ENCODE assay signal across 18 cellular contexts in the genomic region with DNA sequence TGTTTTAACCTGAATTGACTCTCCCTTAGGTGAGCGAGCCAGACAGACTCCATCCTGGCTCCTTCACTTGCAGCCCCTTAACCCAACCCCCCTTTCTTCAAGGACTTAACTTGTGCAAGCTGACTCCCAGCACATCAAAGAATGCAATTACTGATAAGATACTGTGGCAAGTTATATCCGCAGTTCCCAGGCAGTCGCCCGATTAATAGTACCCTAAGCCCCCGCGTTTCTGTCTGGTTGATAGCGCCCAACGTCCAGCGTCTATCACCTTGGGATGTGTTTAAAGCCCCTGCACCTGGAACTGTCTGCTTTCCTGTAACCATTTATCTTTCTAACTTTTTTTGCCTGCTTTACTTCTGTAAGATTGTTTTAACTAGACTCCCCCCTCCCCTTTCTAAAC. TPM values are rescaled to one million over a fixed set of nuclear protein-coding genes. Genes with fewer than 3 reads are reported as not detected.
DNase-seq lines count a peak whose midpoint lies in the region; ATAC-seq, FAIRE-seq and TF ChIP-seq lines count a peak whose summit lies in the region.
"Had no signal": no experiment of that assay in that cellular context is flagged by ENCODE, and none has a peak within 500 bp of the region (broad histone marks: within the 10 kb centered on the region; RNA-seq: fewer than 3 reads in every experiment).

No MANE protein-coding gene starts in this region.

- no peak overlapping the region for H3K4me3 Mint-ChIP-seq in type B pancreatic cell
- H3K4me3 Mint-ChIP-seq: CD8-positive, alpha-beta memory T cell; HFFc6 had no signal

- H3K9me3 ChIP-seq in cardiac muscle cell (ENCODE audit: low read depth), result no peaks in the 10 kb centered on the region
- H3K9me3 ChIP-seq in heart left ventricle, result no peaks in the 10 kb centered on the region
- H3K9me3 ChIP-seq in K562 (replicated peaks; ENCODE audit: control insufficient read depth, insufficient read depth, low read depth, low read length), result no peaks in the 10 kb centered on the region
- no peaks in the 10 kb centered on the region for H3K9me3 ChIP-seq in thyroid gland
- H3K9me3 ChIP-seq: BLaER1, HAP-1 had no signal

- no TSS peak for BruUV-seq in K562 (replicated peaks; lab: Mats Ljungman, UMichigan)

- no peaks in the 10 kb centered on the region for H3K9me1 ChIP-seq in K562 (ENCODE audit: control insufficient read depth, insufficient read depth, low read length)

- H4K20me1 ChIP-seq in K562 (replicated peaks; ENCODE audit: control insufficient read depth, insufficient read depth, low read length), result no peaks in the 10 kb centered on the region
- H4K20me1 ChIP-seq: BLaER1 had no signal

- TF ChIP-seq RAD21 in K562 (CRISPR knock-in tag; conservative IDR thresholded peaks at IDR 0.05 in 1 of 2, IDR thresholded peaks at IDR 0.05 in 1 of 2), result no peak

- in situ Hi-C loops in K562 (cut with MboI), result no loop called here

- no peak overlapping the region for H3K9ac ChIP-seq in K562 (ENCODE audit: insufficient read depth in 1 of 2, low read depth in 2 of 2, low read length in 2 of 2)
- no peak overlapping the region for H3K9ac ChIP-seq in mesendoderm (ENCODE audit: low read length)
- H3K9ac ChIP-seq: BLaER1 had no signal

- FAIRE-seq in K562 (lab: Jason Lieb, UNC), result no peak
- FAIRE-seq: GM19239, H1 had no signal

- H3K23ac ChIP-seq in mesendoderm (ENCODE audit: low read length), result no peak overlapping the region

- no peak overlapping the region for H4K5ac ChIP-seq in mesendoderm (ENCODE audit: low read length)

- H3K27ac ChIP-seq in cardiac muscle cell (peak overlapping the region; percentile 54), heart left ventricle (no peak overlapping the region), K562 (ENCODE audit: extremely low read depth, low read depth, low read length) (no peak overlapping the region), mesendoderm (ENCODE audit: low read depth, low read length) (peak overlapping the region; percentile 81), thyroid gland (no peak overlapping the region)
- H3K27ac ChIP-seq: 22Rv1, BLaER1, HL-60 had no signal

- no peak overlapping the region for H3K4me2 ChIP-seq in K562 (ENCODE audit: insufficient read depth, low read length)
- no peak overlapping the region for H3K4me2 ChIP-seq in mesendoderm (ENCODE audit: low read length)
- H3K4me2 ChIP-seq: BLaER1 had no signal

- no peak for ATAC-seq in heart left ventricle
- ATAC-seq in K562, result peak; percentile 48; the same call in 2 of the 3 replicates
- no peak for ATAC-seq in HG02970 (IDR thresholded peaks at IDR 0.05; ENCODE audit: low FRiP score, unreplicated experiment)

- TF ChIP-seq CTCF in cardiac muscle cell (IDR thresholded peaks at IDR 0.05; ENCODE audit: low read depth, low read length) (no peak), heart left ventricle (IDR thresholded peaks at IDR 0.05) (no peak), K562 (IDR thresholded peaks at IDR 0.05 in 2 of 3, conservative IDR thresholded peaks at IDR 0.05 in 1 of 3; ENCODE audit: insufficient read depth in 2 of 3, low read depth in 1 of 3, low read length in 3 of 3) (no peak), type B pancreatic cell (conservative IDR thresholded peaks at IDR 0.05) (no peak), thyroid gland (IDR thresholded peaks at IDR 0.05) (no peak)

- TF ChIP-seq EP300 in K562 (IDR thresholded peaks at IDR 0.05; ENCODE audit: low read length), result no peak

- H2AK5ac ChIP-seq in mesendoderm (ENCODE audit: low read length), result no peak overlapping the region

- no peaks in the 10 kb centered on the region for H3K79me1 ChIP-seq in mesendoderm (ENCODE audit: low read length)

- CTCF ChIA-PET in K562 (lab: Yijun Ruan, JAX; ENCODE audit: low intra/inter-chr PET ratio), result no interaction called here

- no peaks in the 10 kb centered on the region for H3K27me3 Mint-ChIP-seq in type B pancreatic cell

- TF ChIP-seq POLR2A in heart left ventricle (IDR thresholded peaks at IDR 0.05) (no peak), K562 (conservative IDR thresholded peaks at IDR 0.05) (no peak), thyroid gland (IDR thresholded peaks at IDR 0.05) (no peak)

- H2AFZ ChIP-seq in K562 (ENCODE audit: low read depth, low read length), result no peak overlapping the region

- H3K27me3 ChIP-seq in cardiac muscle cell (no peaks in the 10 kb centered on the region), heart left ventricle (no peaks in the 10 kb centered on the region), K562 (ENCODE audit: control insufficient read depth in 2 of 2, insufficient read depth in 2 of 2, low read length in 2 of 2) (no peaks in the 10 kb centered on the region), mesendoderm (ENCODE audit: insufficient read depth, low read length, poor library complexity) (no peaks in the 10 kb centered on the region), thyroid gland (no peaks in the 10 kb centered on the region)
- H3K27me3 ChIP-seq: BLaER1 had no signal

- POLR2A ChIA-PET in K562 (lab: Yijun Ruan, JAX), result interaction anchor here (0.6 to 1.1 kb wide), 3 partner anchors 22 to 211 kb away, joined by 3 read pairs; partner anchors contain the start of gene SPHK2

- peaks cover 11% of the 10 kb centered on the region for H3K4me1 Mint-ChIP-seq in type B pancreatic cell (ENCODE audit: unreplicated experiment)

- intact Hi-C loops in heart left ventricle (cut with DNase I), result loop anchor here in 4 of 10 donors (5.0 to 10.0 kb wide), 3 partner anchors 33 to 185 kb away; partner anchors contain the start of genes NTN5 (in 4 of the 4) and CA11 (in 2 of the 4)
- intact Hi-C loops in K562 (cut with micrococcal nuclease), result no loop called here
- intact Hi-C loops in thyroid gland (cut with DNase I), result loop anchor here (10.0 kb wide), 1 partner anchor 185 kb away; the partner anchor contains the start of gene CA11

- no peak overlapping the region for H3K4ac ChIP-seq in mesendoderm (ENCODE audit: low read depth, low read length)

- H4K8ac ChIP-seq in mesendoderm (ENCODE audit: low read depth, low read length), result no peak overlapping the region

- H3K18ac ChIP-seq in mesendoderm (ENCODE audit: low read length), result no peak overlapping the region

- 68 to 75% (median 70%) methylated on average over 9 of the region's 9 CpGs for WGBS in heart left ventricle, 4 donors
- WGBS in K562 (ENCODE audit: insufficient coverage, low coverage, missing lambda C conversion rate), result 6% methylated on average over 9 of the region's 9 CpGs
- no CpG with 5 or more reads among the region's 9 CpGs for WGBS in mesendoderm (ENCODE audit: extremely low coverage, insufficient coverage, low lambda C conversion rate)
- 70 to 79% methylated on average over 9 of the region's 9 CpGs for WGBS in thyroid gland, 2 donors

- H3K56ac ChIP-seq in mesendoderm (ENCODE audit: low read length), result no peak overlapping the region

- peak overlapping the region; percentile 48 for H3K27ac Mint-ChIP-seq in type B pancreatic cell
- H3K27ac Mint-ChIP-seq: HFFc6 had no signal

- no peak overlapping the region for H2BK5ac ChIP-seq in mesendoderm (ENCODE audit: low read length)

- H3K36me3 Mint-ChIP-seq in type B pancreatic cell, result peaks cover 4% of the 10 kb centered on the region
- H3K36me3 Mint-ChIP-seq: CD8-positive, alpha-beta memory T cell had no signal

- no peaks in the 10 kb centered on the region for H3K9me3 Mint-ChIP-seq in type B pancreatic cell
- H3K9me3 Mint-ChIP-seq: CD8-positive, alpha-beta memory T cell; HFFc6 had no signal

- H3K4me1 ChIP-seq in cardiac muscle cell (ENCODE audit: low read depth) (peaks cover 9% of the 10 kb centered on the region), heart left ventricle (no peaks in the 10 kb centered on the region), K562 (replicated peaks in 1 of 2; ENCODE audit: control insufficient read depth in 2 of 2, insufficient read depth in 2 of 2, low read length in 2 of 2) (peaks cover 9 to 22% of the 10 kb centered on the region in 2 experiments; a peak in 4 of 5 replicates), mesendoderm (ENCODE audit: control insufficient read depth, low read depth, low read length) (no peaks in the 10 kb centered on the region), thyroid gland (peaks cover 7 to 11% of the 10 kb centered on the region in 2 donors)
- H3K4me1 ChIP-seq: HAP-1 had no signal

- no peak overlapping the region for H2BK15ac ChIP-seq in mesendoderm (replicated peaks; ENCODE audit: low read depth)

- H3K4me3 ChIP-seq in cardiac muscle cell (no peak overlapping the region), heart left ventricle (no peak overlapping the region), K562 (no peak overlapping the region), mesendoderm (ENCODE audit: low read length) (no peak overlapping the region), thyroid gland (replicated peaks in 1 of 3) (no peak overlapping the region)
- H3K4me3 ChIP-seq: BLaER1, HAP-1 had no signal

- no peak overlapping the region for H2BK120ac ChIP-seq in mesendoderm (ENCODE audit: low read depth, low read length)

- H3K79me2 ChIP-seq in K562 (ENCODE audit: control insufficient read depth, insufficient read depth, low read length) (no peaks in the 10 kb centered on the region), mesendoderm (ENCODE audit: control insufficient read depth, insufficient read depth, low read length) (no peaks in the 10 kb centered on the region)

- DNase-seq in cardiac muscle cell (ENCODE audit: low read depth in 1 of 2, low spot score in 1 of 2) (peak in 1 of 2 donors; percentile 14), heart left ventricle (no peak), K562 (ENCODE audit: extremely low read depth in 1 of 4, low spot score in 3 of 4) (peak in 3 of 4 experiments; percentile 46 to 53 (median 49)), mesendoderm (peak; percentile 78), type B pancreatic cell (ENCODE audit: extremely low spot score, unreplicated experiment) (no peak), thyroid gland (no peak), NCI-H2227 (lab: John Stamatoyannopoulos, UW; ENCODE audit: unreplicated experiment) (no peak)
- DNase-seq: CD8-positive, alpha-beta memory T cell; DMS53; GF-D8; HFFc6 had no signal

- H3K36me3 ChIP-seq in cardiac muscle cell (no peaks in the 10 kb centered on the region), heart left ventricle (peaks cover 0 to 23% (median 5%) of the 10 kb centered on the region in 9 donors), K562 (ENCODE audit: control insufficient read depth, insufficient read depth, low read length) (no peaks in the 10 kb centered on the region; the same call in 2 of the 3 replicates), mesendoderm (ENCODE audit: control insufficient read depth, insufficient read depth, low read length) (no peaks in the 10 kb centered on the region), thyroid gland (no peaks in the 10 kb centered on the region)
- H3K36me3 ChIP-seq: HAP-1 had no signal

RNA-seq across cellular contexts. Expression of gene HSD17B14, which starts 6.2 kb away (rescaled TPM):
- total RNA-seq in cardiac muscle cell (27.5 and 43.1 TPM in 2 replicates), heart left ventricle (1 to 10 TPM in 8 of 9 donors, not detected in 1; 1.2 to 5.4 (median 3.3) TPM), K562 (2014; rRNA removed) (0.20 TPM in 1 of 2 replicates, not detected in the other), K562 (2014; rRNA removed; fragmentation: Illumina TruSeq; extraction: Trizol) (not detected in 2 replicates), K562 (2015; rRNA removed; fragmentation: Illumina TruSeq; extraction: Trizol) (not detected in 2 replicates), K562 (2021) (0.16 TPM in 1 of 2 replicates, not detected in the other), type B pancreatic cell (ENCODE audit: low replicate concordance) (9.4 and 12.9 TPM in 2 replicates), thyroid gland (10 to 100 TPM; 11.9 to 46.8 (median 22.2) TPM)
- polyA plus RNA-seq in cardiac muscle cell (31.7 and 35.1 TPM in 2 replicates), heart left ventricle (1 to 10 TPM; 1.6 to 2.7 TPM), K562 (2011; rRNA removed) (0.20 TPM in 1 of 2 replicates, not detected in the other), K562 (2014; fragmentation: Illumina TruSeq; extraction: Trizol) (not detected in 2 replicates), K562 (2014; fragmentation: Nextera tagmentation; extraction: Ambion mirVana) (not detected), K562 (2014; rRNA removed) (not detected in 2 replicates)
- total RNA-seq in K562 (2011; cell fraction: chromatin; rRNA removed; ENCODE audit: low replicate concordance), result 0.70 and 1.7 TPM in 2 replicates
- 0.50 and 1.1 TPM in 2 replicates for total RNA-seq in K562 (2011; cell fraction: nucleolus; rRNA removed)
- total RNA-seq in K562 (2011; cell fraction: nucleoplasm; rRNA removed), result 0.53 and 0.88 TPM in 2 replicates
- polyA plus RNA-seq in K562 (2011; cell fraction: cytosol; rRNA removed), result 0.19 and 0.22 TPM in 2 replicates
- polyA plus RNA-seq in K562 (2011; cell fraction: nucleus; rRNA removed), result 0.60 and 1.2 TPM in 2 replicates
- polyA plus RNA-seq in K562 (2012), result 0.21 and 1.0 TPM in 2 replicates
- not detected in 2 replicates for polyA minus RNA-seq in K562 (2011; rRNA and poly(A)+ RNA removed)
- not detected in 2 replicates for polyA minus RNA-seq in K562 (2011; cell fraction: cytosol; rRNA and poly(A)+ RNA removed)
- polyA minus RNA-seq in K562 (2011; cell fraction: nucleus; rRNA and poly(A)+ RNA removed), result not detected in 2 replicates
- polyA plus RNA-seq in mesendoderm (2013, experiment 1 of 2), result 1.5 TPM
- 1.2 TPM for polyA plus RNA-seq in mesendoderm (2013, experiment 2 of 2)

RNA-seq across cellular contexts. Expression of gene BCAT2, which starts 19.3 kb away (rescaled TPM):
- total RNA-seq in cardiac muscle cell, result 127 and 144 TPM in 2 replicates
- polyA plus RNA-seq in cardiac muscle cell, result 154 and 157 TPM in 2 replicates
- 100 to 1,000 TPM in 1 of 9 donors, 10 to 100 TPM in 8; 39.8 to 103 (median 61.7) TPM for total RNA-seq in heart left ventricle
- 10 to 100 TPM; 62.5 to 84.7 TPM for polyA plus RNA-seq in heart left ventricle
- 51.3 and 119 TPM in 2 replicates for total RNA-seq in K562 (2011; cell fraction: chromatin; rRNA removed; ENCODE audit: low replicate concordance)
- total RNA-seq in K562 (2011; cell fraction: nucleolus; rRNA removed), result 57.0 and 58.4 TPM in 2 replicates
- 47.7 and 57.1 TPM in 2 replicates for total RNA-seq in K562 (2011; cell fraction: nucleoplasm; rRNA removed)
- total RNA-seq in K562 (2014; rRNA removed), result 57.8 and 69.7 TPM in 2 replicates
- total RNA-seq in K562 (2014; rRNA removed; fragmentation: Illumina TruSeq; extraction: Trizol), result 12.4 and 18.9 TPM in 2 replicates
- 31.4 and 32.6 TPM in 2 replicates for total RNA-seq in K562 (2015; rRNA removed; fragmentation: Illumina TruSeq; extraction: Trizol)
- total RNA-seq in K562 (2021), result 79.6 and 84.8 TPM in 2 replicates
- 29.7 and 54.4 TPM in 2 replicates for polyA plus RNA-seq in K562 (2011; rRNA removed)
- 62.1 and 122 TPM in 2 replicates for polyA plus RNA-seq in K562 (2011; cell fraction: cytosol; rRNA removed)
- polyA plus RNA-seq in K562 (2011; cell fraction: nucleus; rRNA removed), result 58.1 and 87.7 TPM in 2 replicates
- polyA plus RNA-seq in K562 (2012), result 50.4 and 57.4 TPM in 2 replicates
- 53.9 and 68.4 TPM in 2 replicates for polyA plus RNA-seq in K562 (2014; fragmentation: Illumina TruSeq; extraction: Trizol)
- polyA plus RNA-seq in K562 (2014; fragmentation: Nextera tagmentation; extraction: Ambion mirVana), result 10 to 100 TPM in 1 of 2 experiments, 1 to 10 TPM in 1; 3.4 to 17.0 TPM
- 61.3 and 70.5 TPM in 2 replicates for polyA plus RNA-seq in K562 (2014; rRNA removed)
- polyA minus RNA-seq in K562 (2011; rRNA and poly(A)+ RNA removed), result 19.9 and 22.6 TPM in 2 replicates
- polyA minus RNA-seq in K562 (2011; cell fraction: cytosol; rRNA and poly(A)+ RNA removed), result 31.7 and 42.9 TPM in 2 replicates
- polyA minus RNA-seq in K562 (2011; cell fraction: nucleus; rRNA and poly(A)+ RNA removed), result 13.1 and 17.9 TPM in 2 replicates
- polyA plus RNA-seq in mesendoderm (2013, experiment 1 of 2), result 9.1 TPM
- polyA plus RNA-seq in mesendoderm (2013, experiment 2 of 2), result 10.4 TPM
- total RNA-seq in type B pancreatic cell (ENCODE audit: low replicate concordance), result 52.8 and 73.3 TPM in 2 replicates
- 10 to 100 TPM; 35.4 to 52.8 (median 45.9) TPM for total RNA-seq in thyroid gland

RNA-seq across cellular contexts. Expression of gene PLEKHA4, which starts 38.3 kb away (rescaled TPM):
- total RNA-seq in cardiac muscle cell, result 22.5 and 27.1 TPM in 2 replicates
- 29.4 and 37.1 TPM in 2 replicates for polyA plus RNA-seq in cardiac muscle cell
- total RNA-seq in heart left ventricle, result 10 to 100 TPM in 8 of 9 donors, 1 to 10 TPM in 1; 7.5 to 66.9 (median 24.8) TPM
- 10 to 100 TPM; 28.6 to 32.0 TPM for polyA plus RNA-seq in heart left ventricle
- total RNA-seq in K562 (2011; cell fraction: chromatin; rRNA removed; ENCODE audit: low replicate concordance), result 22.1 and 56.7 TPM in 2 replicates
- 27.5 and 39.4 TPM in 2 replicates for total RNA-seq in K562 (2011; cell fraction: nucleolus; rRNA removed)
- total RNA-seq in K562 (2011; cell fraction: nucleoplasm; rRNA removed), result 22.7 and 27.9 TPM in 2 replicates
- 17.0 and 20.1 TPM in 2 replicates for total RNA-seq in K562 (2014; rRNA removed)
- total RNA-seq in K562 (2014; rRNA removed; fragmentation: Illumina TruSeq; extraction: Trizol), result 3.3 and 4.4 TPM in 2 replicates
- 5.2 and 5.6 TPM in 2 replicates for total RNA-seq in K562 (2015; rRNA removed; fragmentation: Illumina TruSeq; extraction: Trizol)
- total RNA-seq in K562 (2021), result 27.2 and 30.8 TPM in 2 replicates
- polyA plus RNA-seq in K562 (2011; rRNA removed), result 13.4 and 25.1 TPM in 2 replicates
- 20.5 and 26.0 TPM in 2 replicates for polyA plus RNA-seq in K562 (2011; cell fraction: cytosol; rRNA removed)
- 33.6 and 37.4 TPM in 2 replicates for polyA plus RNA-seq in K562 (2011; cell fraction: nucleus; rRNA removed)
- 17.0 and 29.2 TPM in 2 replicates for polyA plus RNA-seq in K562 (2012)
- polyA plus RNA-seq in K562 (2014; fragmentation: Illumina TruSeq; extraction: Trizol), result 11.4 and 18.4 TPM in 2 replicates
- under 1 TPM; 0.07 to 0.31 TPM for polyA plus RNA-seq in K562 (2014; fragmentation: Nextera tagmentation; extraction: Ambion mirVana)
- 22.0 and 23.5 TPM in 2 replicates for polyA plus RNA-seq in K562 (2014; rRNA removed)
- polyA minus RNA-seq in K562 (2011; rRNA and poly(A)+ RNA removed), result 2.8 and 3.5 TPM in 2 replicates
- polyA minus RNA-seq in K562 (2011; cell fraction: cytosol; rRNA and poly(A)+ RNA removed), result 10.6 and 15.0 TPM in 2 replicates
- polyA minus RNA-seq in K562 (2011; cell fraction: nucleus; rRNA and poly(A)+ RNA removed), result 8.1 and 13.7 TPM in 2 replicates
- 4.9 TPM for polyA plus RNA-seq in mesendoderm (2013, experiment 1 of 2)
- polyA plus RNA-seq in mesendoderm (2013, experiment 2 of 2), result 4.6 TPM
- total RNA-seq in type B pancreatic cell (ENCODE audit: low replicate concordance), result 15.8 and 45.4 TPM in 2 replicates
- 10 to 100 TPM; 15.2 to 21.8 (median 19.0) TPM for total RNA-seq in thyroid gland

RNA-seq across cellular contexts. Expression of gene PPP1R15A, which starts 42.1 kb away (rescaled TPM):
- total RNA-seq in cardiac muscle cell (54.1 and 85.1 TPM in 2 replicates), heart left ventricle (10 to 100 TPM; 51.7 to 88.2 (median 62.6) TPM), K562 (2014; rRNA removed) (59.1 and 87.0 TPM in 2 replicates), K562 (2014; rRNA removed; fragmentation: Illumina TruSeq; extraction: Trizol) (37.8 and 44.0 TPM in 2 replicates), K562 (2015; rRNA removed; fragmentation: Illumina TruSeq; extraction: Trizol) (34.8 and 35.5 TPM in 2 replicates), K562 (2021) (64.8 and 67.4 TPM in 2 replicates), type B pancreatic cell (ENCODE audit: low replicate concordance) (57.5 and 161 TPM in 2 replicates), thyroid gland (10 to 100 TPM; 18.7 to 31.7 (median 24.2) TPM)
- polyA plus RNA-seq in cardiac muscle cell (87.6 and 95.7 TPM in 2 replicates), heart left ventricle (100 to 1,000 TPM in 1 of 2 donors, 10 to 100 TPM in 1; 86.6 to 181 TPM), K562 (2011; rRNA removed) (38.1 and 60.9 TPM in 2 replicates), K562 (2014; fragmentation: Illumina TruSeq; extraction: Trizol) (67.6 and 73.7 TPM in 2 replicates), K562 (2014; fragmentation: Nextera tagmentation; extraction: Ambion mirVana) (1 to 10 TPM in 1 of 2 experiments, under 1 TPM in 1; 0.42 to 1.3 TPM), K562 (2014; rRNA removed) (55.7 and 77.6 TPM in 2 replicates)
- total RNA-seq in K562 (2011; cell fraction: chromatin; rRNA removed; ENCODE audit: low replicate concordance), result 91.7 and 166 TPM in 2 replicates
- total RNA-seq in K562 (2011; cell fraction: nucleolus; rRNA removed), result 117 and 129 TPM in 2 replicates
- 102 and 128 TPM in 2 replicates for total RNA-seq in K562 (2011; cell fraction: nucleoplasm; rRNA removed)
- 32.7 and 34.1 TPM in 2 replicates for polyA plus RNA-seq in K562 (2011; cell fraction: cytosol; rRNA removed)
- polyA plus RNA-seq in K562 (2011; cell fraction: nucleus; rRNA removed), result 82.3 and 88.1 TPM in 2 replicates
- polyA plus RNA-seq in K562 (2012), result 62.3 and 136 TPM in 2 replicates
- polyA minus RNA-seq in K562 (2011; rRNA and poly(A)+ RNA removed), result 26.6 and 38.8 TPM in 2 replicates
- 24.1 and 29.0 TPM in 2 replicates for polyA minus RNA-seq in K562 (2011; cell fraction: cytosol; rRNA and poly(A)+ RNA removed)
- polyA minus RNA-seq in K562 (2011; cell fraction: nucleus; rRNA and poly(A)+ RNA removed), result 33.5 and 61.9 TPM in 2 replicates
- 32.5 TPM for polyA plus RNA-seq in mesendoderm (2013, experiment 1 of 2)
- 33.4 TPM for polyA plus RNA-seq in mesendoderm (2013, experiment 2 of 2)

Comparison
In these comparisons a context has a peak if more than half of its experiments do, and no peak if none do; other contexts are left out.
1. H3K27ac ChIP-seq: peak in cardiac muscle cell (single experiment) and mesendoderm (single experiment); none in heart left ventricle (0 of 12), K562 (single experiment) and thyroid gland (0 of 3).
2. DNase-seq: peak in K562 (3 of 4) and mesendoderm (single experiment); none in heart left ventricle (0 of 5), type B pancreatic cell (single experiment), thyroid gland (0 of 2) and NCI-H2227 (single experiment).